ENCODE assay signal across 1 cellular context in genomic region chr10:78588194-78588811, GRCh38.
TF ChIP-seq lines count a peak whose summit lies in the region.

No MANE protein-coding gene starts in this region.

TF ChIP-seq in SK-N-SH, 30 proteins besides CTCF, POLR2A, EP300 and RAD21 (continued from another document):
- TF ChIP-seq ZBTB33 (IDR thresholded peaks at IDR 0.05; ENCODE audit: borderline replicate concordance, low read depth) (0 out of 2 replicates have a peak, but pooled peaks have one; percentile 35), FOSL2 (IDR thresholded peaks at IDR 0.05; ENCODE audit: borderline replicate concordance, low read depth) (peak; percentile 8; the same call in 1 of the 2 replicates), SIN3A (IDR thresholded peaks at IDR 0.05; ENCODE audit: borderline replicate concordance, low read depth, low read length) (peak; percentile 78; the same call in 1 of the 2 replicates), POLR2AphosphoS5 (IDR thresholded peaks at IDR 0.05; ENCODE audit: low read depth, low read length) (peak; percentile 88), ELF1 (IDR thresholded peaks at IDR 0.05) (no peak), SMC3 (IDR thresholded peaks at IDR 0.05; ENCODE audit: low read depth, low read length) (no peak; the same call in 1 of the 2 replicates), GATA2 (CRISPR knock-in tag; IDR thresholded peaks at IDR 0.05) (peak; percentile 66; the same call in 1 of the 2 replicates), FOXJ3 (CRISPR knock-in tag; IDR thresholded peaks at IDR 0.05) (peak; percentile 19; the same call in 1 of the 2 replicates), GABPA (IDR thresholded peaks at IDR 0.05; ENCODE audit: low read depth) (no peak), RXRA (IDR thresholded peaks at IDR 0.05; ENCODE audit: borderline replicate concordance, low read depth) (no peak), TAF1 (IDR thresholded peaks at IDR 0.05; ENCODE audit: borderline replicate concordance, low read depth, low read length) (no peak), MXI1 (IDR thresholded peaks at IDR 0.05; ENCODE audit: low read depth, low read length) (no peak), NRF1 (IDR thresholded peaks at IDR 0.05; ENCODE audit: low read depth, low read length) (no peak), YY1 (IDR thresholded peaks at IDR 0.05; ENCODE audit: low read depth) (no peak), JUND (IDR thresholded peaks at IDR 0.05) (peak; percentile 58), USF1 (IDR thresholded peaks at IDR 0.05; ENCODE audit: borderline replicate concordance, low read depth) (no peak), RCOR1 (IDR thresholded peaks at IDR 0.05; ENCODE audit: low read length) (peak; percentile 95), TEAD4 (IDR thresholded peaks at IDR 0.05; ENCODE audit: borderline replicate concordance, insufficient read depth) (peak; percentile 93), FOXM1 (IDR thresholded peaks at IDR 0.05; ENCODE audit: low read depth) (no peak; the same call in 1 of the 2 replicates), USF2 (IDR thresholded peaks at IDR 0.05; ENCODE audit: borderline replicate concordance, low read depth, low read length) (no peak), NFIC (IDR thresholded peaks at IDR 0.05; ENCODE audit: borderline replicate concordance) (peak; percentile 79), TCF12 (IDR thresholded peaks at IDR 0.05) (peak; percentile 98), CHD2 (IDR thresholded peaks at IDR 0.05; ENCODE audit: low read length, partially characterized antibody) (peak; percentile 39), RFX5 (IDR thresholded peaks at IDR 0.05; ENCODE audit: low read length) (no peak), EZH2phosphoT487 (IDR thresholded peaks at IDR 0.05; ENCODE audit: borderline replicate concordance, low read depth) (no peak), REST (IDR thresholded peaks at IDR 0.05; ENCODE audit: low read depth, low read length) (peak; percentile 70; the same call in 1 of the 2 replicates), MEF2A (IDR thresholded peaks at IDR 0.05; ENCODE audit: borderline replicate concordance, low read depth) (no peak)
- TF ChIP-seq, protein P1, sequence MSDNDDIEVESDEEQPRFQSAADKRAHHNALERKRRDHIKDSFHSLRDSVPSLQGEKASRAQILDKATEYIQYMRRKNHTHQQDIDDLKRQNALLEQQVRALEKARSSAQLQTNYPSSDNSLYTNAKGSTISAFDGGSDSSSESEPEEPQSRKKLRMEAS (IDR thresholded peaks at IDR 0.05; ENCODE audit: low read depth): 0 out of 2 replicates have a peak, but pooled peaks have one; percentile 18
